ENCODE assay signal across 1 cellular context in the genomic region with DNA sequence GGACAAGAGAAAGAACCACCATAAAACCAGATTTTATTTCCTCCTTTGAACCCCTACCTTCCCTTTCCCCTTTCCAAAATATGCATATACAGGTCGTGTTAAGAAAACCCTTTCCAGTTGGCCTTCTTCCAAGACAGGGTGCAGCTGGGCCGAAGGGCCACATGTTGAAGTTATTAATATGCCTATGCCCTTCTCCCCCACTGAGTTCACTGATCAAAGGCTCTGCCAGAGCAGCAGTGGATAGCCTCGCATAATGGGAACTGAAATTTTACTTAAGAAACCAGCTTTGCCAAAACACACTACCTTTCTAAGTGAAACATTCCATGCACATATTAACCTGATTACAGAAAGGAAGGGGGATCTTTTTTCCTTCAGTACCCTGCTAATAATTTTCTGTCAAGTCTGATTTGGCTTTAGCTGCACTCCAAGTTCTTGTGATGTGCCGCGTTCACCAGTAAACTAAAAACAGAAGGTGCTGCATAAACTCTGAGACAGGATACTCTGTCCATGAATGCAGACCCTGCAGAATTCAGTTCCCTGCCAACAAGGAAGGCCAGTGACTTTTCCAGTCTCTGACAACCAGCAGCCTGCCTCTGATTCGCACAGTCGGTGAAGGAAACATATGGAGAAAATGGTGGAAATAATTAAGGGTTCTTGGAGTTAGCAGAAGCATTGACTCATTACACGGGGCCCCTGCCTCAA.
TF ChIP-seq lines count a peak whose summit lies in the region.

No MANE protein-coding gene starts in this region.

TF ChIP-seq in WTC11, 78 proteins besides CTCF, POLR2A, EP300 and RAD21 (continued from another document):
- no peak for TF ChIP-seq ZNF671 (CRISPR knock-in tag; IDR thresholded peaks at IDR 0.05)
- TF ChIP-seq ETV6 (CRISPR knock-in tag; IDR thresholded peaks at IDR 0.05) = no peak
- TF ChIP-seq, protein P1, sequence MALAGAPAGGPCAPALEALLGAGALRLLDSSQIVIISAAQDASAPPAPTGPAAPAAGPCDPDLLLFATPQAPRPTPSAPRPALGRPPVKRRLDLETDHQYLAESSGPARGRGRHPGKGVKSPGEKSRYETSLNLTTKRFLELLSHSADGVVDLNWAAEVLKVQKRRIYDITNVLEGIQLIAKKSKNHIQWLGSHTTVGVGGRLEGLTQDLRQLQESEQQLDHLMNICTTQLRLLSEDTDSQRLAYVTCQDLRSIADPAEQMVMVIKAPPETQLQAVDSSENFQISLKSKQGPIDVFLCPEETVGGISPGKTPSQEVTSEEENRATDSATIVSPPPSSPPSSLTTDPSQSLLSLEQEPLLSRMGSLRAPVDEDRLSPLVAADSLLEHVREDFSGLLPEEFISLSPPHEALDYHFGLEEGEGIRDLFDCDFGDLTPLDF (CRISPR knock-in tag; IDR thresholded peaks at IDR 0.05) = no peak
- TF ChIP-seq, protein P2, sequence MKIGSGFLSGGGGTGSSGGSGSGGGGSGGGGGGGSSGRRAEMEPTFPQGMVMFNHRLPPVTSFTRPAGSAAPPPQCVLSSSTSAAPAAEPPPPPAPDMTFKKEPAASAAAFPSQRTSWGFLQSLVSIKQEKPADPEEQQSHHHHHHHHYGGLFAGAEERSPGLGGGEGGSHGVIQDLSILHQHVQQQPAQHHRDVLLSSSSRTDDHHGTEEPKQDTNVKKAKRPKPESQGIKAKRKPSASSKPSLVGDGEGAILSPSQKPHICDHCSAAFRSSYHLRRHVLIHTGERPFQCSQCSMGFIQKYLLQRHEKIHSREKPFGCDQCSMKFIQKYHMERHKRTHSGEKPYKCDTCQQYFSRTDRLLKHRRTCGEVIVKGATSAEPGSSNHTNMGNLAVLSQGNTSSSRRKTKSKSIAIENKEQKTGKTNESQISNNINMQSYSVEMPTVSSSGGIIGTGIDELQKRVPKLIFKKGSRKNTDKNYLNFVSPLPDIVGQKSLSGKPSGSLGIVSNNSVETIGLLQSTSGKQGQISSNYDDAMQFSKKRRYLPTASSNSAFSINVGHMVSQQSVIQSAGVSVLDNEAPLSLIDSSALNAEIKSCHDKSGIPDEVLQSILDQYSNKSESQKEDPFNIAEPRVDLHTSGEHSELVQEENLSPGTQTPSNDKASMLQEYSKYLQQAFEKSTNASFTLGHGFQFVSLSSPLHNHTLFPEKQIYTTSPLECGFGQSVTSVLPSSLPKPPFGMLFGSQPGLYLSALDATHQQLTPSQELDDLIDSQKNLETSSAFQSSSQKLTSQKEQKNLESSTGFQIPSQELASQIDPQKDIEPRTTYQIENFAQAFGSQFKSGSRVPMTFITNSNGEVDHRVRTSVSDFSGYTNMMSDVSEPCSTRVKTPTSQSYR (CRISPR knock-in tag; IDR thresholded peaks at IDR 0.05) = no peak
- TF ChIP-seq, protein P3, sequence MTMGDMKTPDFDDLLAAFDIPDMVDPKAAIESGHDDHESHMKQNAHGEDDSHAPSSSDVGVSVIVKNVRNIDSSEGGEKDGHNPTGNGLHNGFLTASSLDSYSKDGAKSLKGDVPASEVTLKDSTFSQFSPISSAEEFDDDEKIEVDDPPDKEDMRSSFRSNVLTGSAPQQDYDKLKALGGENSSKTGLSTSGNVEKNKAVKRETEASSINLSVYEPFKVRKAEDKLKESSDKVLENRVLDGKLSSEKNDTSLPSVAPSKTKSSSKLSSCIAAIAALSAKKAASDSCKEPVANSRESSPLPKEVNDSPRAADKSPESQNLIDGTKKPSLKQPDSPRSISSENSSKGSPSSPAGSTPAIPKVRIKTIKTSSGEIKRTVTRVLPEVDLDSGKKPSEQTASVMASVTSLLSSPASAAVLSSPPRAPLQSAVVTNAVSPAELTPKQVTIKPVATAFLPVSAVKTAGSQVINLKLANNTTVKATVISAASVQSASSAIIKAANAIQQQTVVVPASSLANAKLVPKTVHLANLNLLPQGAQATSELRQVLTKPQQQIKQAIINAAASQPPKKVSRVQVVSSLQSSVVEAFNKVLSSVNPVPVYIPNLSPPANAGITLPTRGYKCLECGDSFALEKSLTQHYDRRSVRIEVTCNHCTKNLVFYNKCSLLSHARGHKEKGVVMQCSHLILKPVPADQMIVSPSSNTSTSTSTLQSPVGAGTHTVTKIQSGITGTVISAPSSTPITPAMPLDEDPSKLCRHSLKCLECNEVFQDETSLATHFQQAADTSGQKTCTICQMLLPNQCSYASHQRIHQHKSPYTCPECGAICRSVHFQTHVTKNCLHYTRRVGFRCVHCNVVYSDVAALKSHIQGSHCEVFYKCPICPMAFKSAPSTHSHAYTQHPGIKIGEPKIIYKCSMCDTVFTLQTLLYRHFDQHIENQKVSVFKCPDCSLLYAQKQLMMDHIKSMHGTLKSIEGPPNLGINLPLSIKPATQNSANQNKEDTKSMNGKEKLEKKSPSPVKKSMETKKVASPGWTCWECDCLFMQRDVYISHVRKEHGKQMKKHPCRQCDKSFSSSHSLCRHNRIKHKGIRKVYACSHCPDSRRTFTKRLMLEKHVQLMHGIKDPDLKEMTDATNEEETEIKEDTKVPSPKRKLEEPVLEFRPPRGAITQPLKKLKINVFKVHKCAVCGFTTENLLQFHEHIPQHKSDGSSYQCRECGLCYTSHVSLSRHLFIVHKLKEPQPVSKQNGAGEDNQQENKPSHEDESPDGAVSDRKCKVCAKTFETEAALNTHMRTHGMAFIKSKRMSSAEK (CRISPR knock-in tag; IDR thresholded peaks at IDR 0.05; ENCODE audit: borderline replicate concordance) = no peak
- TF ChIP-seq MYBL2 (CRISPR knock-in tag; IDR thresholded peaks at IDR 0.05) = no peak
- no peak for TF ChIP-seq CBFB (CRISPR knock-in tag; IDR thresholded peaks at IDR 0.05; ENCODE audit: low read depth)
- TF ChIP-seq GRHL2 (CRISPR knock-in tag; IDR thresholded peaks at IDR 0.05; ENCODE audit: insufficient replicate concordance, severe bottlenecking) = no peak
- TF ChIP-seq, protein P4, sequence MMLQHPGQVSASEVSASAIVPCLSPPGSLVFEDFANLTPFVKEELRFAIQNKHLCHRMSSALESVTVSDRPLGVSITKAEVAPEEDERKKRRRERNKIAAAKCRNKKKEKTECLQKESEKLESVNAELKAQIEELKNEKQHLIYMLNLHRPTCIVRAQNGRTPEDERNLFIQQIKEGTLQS (CRISPR knock-in tag; conservative IDR thresholded peaks at IDR 0.05) = no peak
